ENCODE assay signal across 8 cellular contexts in the genomic region with DNA sequence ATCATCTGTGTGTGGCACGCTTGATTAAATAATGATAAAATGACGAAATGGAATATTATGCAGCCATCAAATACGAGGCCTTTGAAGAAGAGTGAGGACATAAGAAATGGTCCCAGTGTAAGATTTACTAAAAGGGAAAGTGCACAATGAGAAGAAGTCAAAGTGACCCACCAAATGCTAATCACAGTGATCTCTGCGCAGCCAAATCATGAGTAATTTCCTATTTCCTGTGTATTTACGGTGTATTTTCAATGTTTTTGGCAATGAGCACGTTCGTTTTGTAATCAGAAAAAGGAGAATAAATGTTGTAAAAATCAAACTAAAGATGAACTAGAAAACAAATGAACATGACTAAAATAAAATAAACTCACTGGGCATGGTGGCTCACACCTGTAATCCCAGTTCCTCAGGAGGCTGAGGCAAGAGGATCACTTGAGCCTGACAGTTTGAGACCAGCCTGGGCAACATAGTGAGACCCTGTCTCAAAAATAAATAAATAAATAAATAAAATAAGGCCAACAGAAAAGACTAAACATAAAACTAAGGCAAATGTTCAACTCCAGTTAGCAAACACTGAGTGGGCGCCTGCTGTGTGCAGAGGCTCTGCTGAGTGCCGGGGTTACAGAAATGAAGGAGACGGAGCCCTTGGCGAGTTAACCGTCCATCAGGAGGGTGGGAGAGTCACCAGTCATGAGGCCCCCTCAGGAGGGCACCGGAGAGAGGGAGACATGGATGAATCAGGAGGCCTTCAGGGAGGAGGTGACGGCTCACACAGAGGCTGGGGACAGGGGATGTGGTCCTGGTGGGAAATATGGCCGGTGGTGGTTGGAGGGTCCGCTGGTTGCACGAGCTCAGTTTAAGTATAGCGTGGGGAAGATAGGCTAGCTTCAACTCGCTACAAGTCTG. TPM values are rescaled to one million over a fixed set of nuclear protein-coding genes. Genes with fewer than 3 reads are reported as not detected.
DNase-seq lines count a peak whose midpoint lies in the region; ATAC-seq and TF ChIP-seq lines count a peak whose summit lies in the region.

No MANE protein-coding gene starts in this region.

- H2AFZ ChIP-seq in GM23338 = no peak overlapping the region

- H3K4me3 Mint-ChIP-seq in GM23338 = no peak overlapping the region; the same call in 2 of the 3 replicates
- no peak overlapping the region for H3K4me3 Mint-ChIP-seq in activated T-helper 17 cell treated with anti-CD3 and anti-CD28 coated beads, Interleukin-2, amount 50 U/mL, for 72 hours

- peaks cover 19% of the 10 kb centered on the region for H3K27me3 Mint-ChIP-seq in GM23338 (ENCODE audit: insufficient read depth, low read depth, poor library complexity)
- H3K27me3 Mint-ChIP-seq in activated T-helper 17 cell treated with anti-CD3 and anti-CD28 coated beads, Interleukin-2, amount 50 U/mL, for 72 hours = no peaks in the 10 kb centered on the region

- H3K4me3 ChIP-seq in GM23338 (no peak overlapping the region), right cardiac atrium (ENCODE audit: low read length) (no peak overlapping the region), skeletal muscle satellite cell (ENCODE audit: low read length) (no peak overlapping the region)

- no peak for TF ChIP-seq CTCF in GM23338 (conservative IDR thresholded peaks at IDR 0.05; ENCODE audit: low read depth in 2 of 2)
- no peak for TF ChIP-seq CTCF in GM10248 (IDR thresholded peaks at IDR 0.05; ENCODE audit: control extremely low read depth, extremely low read depth, low read depth, missing control alignments)

- ATAC-seq in GM23338 (no peak), right cardiac atrium (no peak), HG02759 (IDR thresholded peaks at IDR 0.05; ENCODE audit: unreplicated experiment) (no peak)
- no peak for ATAC-seq in activated T-helper 17 cell treated with anti-CD3 and anti-CD28 coated beads, Interleukin-2, amount 50 U/mL, for 72 hours (replicated peaks)

- peak overlapping the region; percentile 83 for H3K9ac ChIP-seq in skeletal muscle satellite cell (ENCODE audit: low read depth, low read length)

- H3K4me2 ChIP-seq in GM23338 (no peak overlapping the region), skeletal muscle satellite cell (ENCODE audit: low read length) (peak overlapping the region; percentile 54)

- intact Hi-C loops in right cardiac atrium (cut with DNase I) = loop anchor here (5.0 to 10.0 kb wide), 4 partner anchors 54 to 66 kb away; partner anchors contain the start of gene PDGFB (in 1 of the 4)

- H4K20me1 ChIP-seq in GM23338 (replicated peaks; ENCODE audit: insufficient read depth) = no peaks in the 10 kb centered on the region

- no peaks in the 10 kb centered on the region for H3K9me2 ChIP-seq in GM23338 (ENCODE audit: insufficient read depth)

- peaks cover 66% of the 10 kb centered on the region for H3K4me1 Mint-ChIP-seq in GM23338
- H3K4me1 Mint-ChIP-seq in activated T-helper 17 cell treated with anti-CD3 and anti-CD28 coated beads, Interleukin-2, amount 50 U/mL, for 72 hours = peaks cover 10% of the 10 kb centered on the region

- peaks cover 17% of the 10 kb centered on the region for H3F3A ChIP-seq in GM23338 (replicated peaks; ENCODE audit: low read depth)

- H3K36me3 Mint-ChIP-seq in GM23338 (ENCODE audit: low read depth) = peaks cover 2% of the 10 kb centered on the region; the same call in 1 of the 3 replicates
- no peaks in the 10 kb centered on the region for H3K36me3 Mint-ChIP-seq in activated T-helper 17 cell treated with anti-CD3 and anti-CD28 coated beads, Interleukin-2, amount 50 U/mL, for 72 hours (ENCODE audit: low read depth)

- no peak for DNase-seq in GM23338 (ENCODE audit: low spot score)
- no peak for DNase-seq in right cardiac atrium
- no peak for DNase-seq in pons (ENCODE audit: low spot score)
- no peak for DNase-seq in GM10248 (ENCODE audit: extremely low spot score)
- no peak for DNase-seq in NCI-H510A treated with DMSO at 0.1 percent for 48 hours (lab: John Stamatoyannopoulos, UW)

- H3K27me3 ChIP-seq in GM23338 (ENCODE audit: insufficient read depth) (no peaks in the 10 kb centered on the region), right cardiac atrium (ENCODE audit: control insufficient read depth, insufficient read depth) (no peaks in the 10 kb centered on the region), skeletal muscle satellite cell (ENCODE audit: control insufficient read depth, insufficient read depth, low read length) (no peaks in the 10 kb centered on the region)

- peak overlapping the region; percentile 75 for H3K27ac Mint-ChIP-seq in GM23338
- peak overlapping the region; percentile 65 for H3K27ac Mint-ChIP-seq in activated T-helper 17 cell treated with anti-CD3 and anti-CD28 coated beads, Interleukin-2, amount 50 U/mL, for 72 hours

- H3K9me3 ChIP-seq in right cardiac atrium (ENCODE audit: control insufficient read depth, low read length) (no peaks in the 10 kb centered on the region), skeletal muscle satellite cell (replicated peaks; ENCODE audit: low read length) (no peaks in the 10 kb centered on the region)

- no peaks in the 10 kb centered on the region for H3K79me2 ChIP-seq in GM23338 (replicated peaks; ENCODE audit: insufficient read depth)

- peaks cover 5% of the 10 kb centered on the region; the same call in 2 of the 3 replicates for H3K9me3 Mint-ChIP-seq in GM23338
- H3K9me3 Mint-ChIP-seq in activated T-helper 17 cell treated with anti-CD3 and anti-CD28 coated beads, Interleukin-2, amount 50 U/mL, for 72 hours = no peaks in the 10 kb centered on the region

- peaks cover 44% of the 10 kb centered on the region for H3K4me1 ChIP-seq in GM23338 (ENCODE audit: insufficient read depth)
- peaks cover 28% of the 10 kb centered on the region for H3K4me1 ChIP-seq in right cardiac atrium (ENCODE audit: control insufficient read depth, insufficient read depth, low read length)
- H3K4me1 ChIP-seq in skeletal muscle satellite cell (ENCODE audit: control insufficient read depth, insufficient read depth, low read length) = peaks cover 66% of the 10 kb centered on the region

- H3K27ac ChIP-seq in GM23338 (ENCODE audit: low read depth) (no peak overlapping the region), right cardiac atrium (ENCODE audit: low read length) (peak overlapping the region; percentile 57)

- POLR2A ChIA-PET in GM10248 (lab: Yijun Ruan, JAX) = no interaction called here

- WGBS in right cardiac atrium = 82% methylated on average over 19 of the region's 19 CpGs

- H3K36me3 ChIP-seq in GM23338 (ENCODE audit: insufficient read depth) = no peaks in the 10 kb centered on the region
- H3K36me3 ChIP-seq in skeletal muscle satellite cell (ENCODE audit: insufficient read depth, low read length) = no peaks in the 10 kb centered on the region

- CTCF ChIA-PET in GM10248 (lab: Yijun Ruan, JAX) = interaction anchor here (1.4 to 1.5 kb wide), 2 partner anchors 7 to 9 kb away, joined by 6 read pairs; no protein-coding TSS in a partner anchor

TF ChIP-seq in GM23338, 12 proteins besides CTCF, POLR2A, EP300 and RAD21 (continues in another document):
- no peak for TF ChIP-seq EZH2 (IDR thresholded peaks at IDR 0.05; ENCODE audit: low read depth, unreplicated experiment)

RNA-seq across cellular contexts. Expression of gene CBX7, which starts 26.0 kb away (rescaled TPM):
- 11.5 and 12.7 TPM in 2 replicates for total RNA-seq in GM23338 (2014; rRNA removed; shearing (Covaris generic))
- polyA plus RNA-seq in GM23338 (2016; fragmentation: Nextera tagmentation; extraction: Ambion mirVana) = 2.6 and 2.8 TPM in 2 replicates
- 10 to 100 TPM; 21.5 to 82.9 TPM for total RNA-seq in activated T-helper 17 cell treated with anti-CD3 and anti-CD28 coated beads, Interleukin-2, amount 50 U/mL, for 72 hours
- 10 to 100 TPM; 68.1 to 97.9 (median 78.7) TPM for total RNA-seq in right cardiac atrium
- polyA plus RNA-seq in right cardiac atrium = 69.0 TPM
- 1.8 and 2.2 TPM in 2 replicates for total RNA-seq in skeletal muscle satellite cell (2012; rRNA removed)
